In genomic region chr4:1166509-1167243, GRCh38 we compare ENCODE assay signal across 8 cellular contexts. TPM values are rescaled to one million over a fixed set of nuclear protein-coding genes. Genes with fewer than 3 reads are reported as not detected.
DNase-seq lines count a peak whose midpoint lies in the region; TF ChIP-seq lines count a peak whose summit lies in the region.

No MANE protein-coding gene starts in this region.

- H3K36me3 ChIP-seq in left ventricle myocardium inferior (no peaks in the 10 kb centered on the region), right atrium auricular region (no peaks in the 10 kb centered on the region), vagina (peaks cover 0 to 10% of the 10 kb centered on the region in 2 donors)

- no peaks in the 10 kb centered on the region for H3K9me3 ChIP-seq in left ventricle myocardium inferior (replicated peaks)
- no peaks in the 10 kb centered on the region for H3K9me3 ChIP-seq in right atrium auricular region
- H3K9me3 ChIP-seq in vagina, result no peaks in the 10 kb centered on the region

- H3K4me3 ChIP-seq in left ventricle myocardium inferior (peak overlapping the region; percentile 72), right atrium auricular region (peak overlapping the region in 1 of 2 donors; percentile 58), vagina (peak overlapping the region; percentile 47 to 55)

- DNase-seq in left ventricle myocardium inferior (no peak), right atrium auricular region (ENCODE audit: low spot score) (no peak), iris pigment epithelial cell (ENCODE audit: low read depth) (peak; percentile 51), vagina (ENCODE audit: extremely low spot score in 2 of 2) (peak in 1 of 2 donors; percentile 87), nucleus accumbens (lab: John Stamatoyannopoulos, UW) (no peak), NCI-H526 (lab: John Stamatoyannopoulos, UW) (no peak), medulla oblongata (ENCODE audit: extremely low spot score) (no peak)

- no peak for TF ChIP-seq POLR2A in vagina (IDR thresholded peaks at IDR 0.05)

- peaks cover 30% of the 10 kb centered on the region for H3K27me3 ChIP-seq in left ventricle myocardium inferior (ENCODE audit: low read depth)
- H3K27me3 ChIP-seq in right atrium auricular region, result peaks cover 4 to 6% of the 10 kb centered on the region in 2 donors
- no peaks in the 10 kb centered on the region for H3K27me3 ChIP-seq in vagina

- H3K27ac ChIP-seq in left ventricle myocardium inferior (replicated peaks), result no peak overlapping the region
- H3K27ac ChIP-seq in right atrium auricular region, result no peak overlapping the region
- peak overlapping the region; percentile 100 for H3K27ac ChIP-seq in VCaP
- peak overlapping the region; percentile 82 for H3K27ac ChIP-seq in vagina

- intact Hi-C loops in left ventricle myocardium inferior (cut with micrococcal nuclease), result loop anchor here (10.0 kb wide), 1 partner anchor 98 kb away; no protein-coding TSS in a partner anchor
- intact Hi-C loops in vagina (cut with DNase I), result loop anchor here (5.0 kb wide), 2 partner anchors 81 to 106 kb away; partner anchors contain the start of gene CTBP1

- H3K4me1 ChIP-seq in left ventricle myocardium inferior, result peaks cover 31% of the 10 kb centered on the region
- peaks cover 0 to 29% of the 10 kb centered on the region in 2 donors for H3K4me1 ChIP-seq in right atrium auricular region
- peaks cover 46% of the 10 kb centered on the region for H3K4me1 ChIP-seq in vagina

- TF ChIP-seq CTCF in left ventricle myocardium inferior (IDR thresholded peaks at IDR 0.05; ENCODE audit: borderline replicate concordance) (no peak), right atrium auricular region (IDR thresholded peaks at IDR 0.05) (no peak), VCaP (conservative IDR thresholded peaks at IDR 0.05) (no peak), vagina (IDR thresholded peaks at IDR 0.05) (no peak)

RNA-seq across cellular contexts. Expression of gene SPON2, which starts 5.7 kb away (rescaled TPM):
- total RNA-seq in left ventricle myocardium inferior (13.9 TPM), right atrium auricular region (10 to 100 TPM; 13.0 to 20.8 TPM), vagina (72.2 TPM)

RNA-seq across cellular contexts. Expression of gene RNF212, which starts 53.3 kb away (rescaled TPM):
- total RNA-seq in left ventricle myocardium inferior (not detected), right atrium auricular region (1 to 10 TPM; 1.9 TPM), vagina (7.9 TPM)

Comparison
In these comparisons a context has a peak if more than half of its experiments do, and no peak if none do; other contexts are left out.
1. H3K27ac ChIP-seq: peak in VCaP (single experiment) and vagina (single experiment); none in left ventricle myocardium inferior (single experiment) and right atrium auricular region (0 of 2).